In the genomic region with DNA sequence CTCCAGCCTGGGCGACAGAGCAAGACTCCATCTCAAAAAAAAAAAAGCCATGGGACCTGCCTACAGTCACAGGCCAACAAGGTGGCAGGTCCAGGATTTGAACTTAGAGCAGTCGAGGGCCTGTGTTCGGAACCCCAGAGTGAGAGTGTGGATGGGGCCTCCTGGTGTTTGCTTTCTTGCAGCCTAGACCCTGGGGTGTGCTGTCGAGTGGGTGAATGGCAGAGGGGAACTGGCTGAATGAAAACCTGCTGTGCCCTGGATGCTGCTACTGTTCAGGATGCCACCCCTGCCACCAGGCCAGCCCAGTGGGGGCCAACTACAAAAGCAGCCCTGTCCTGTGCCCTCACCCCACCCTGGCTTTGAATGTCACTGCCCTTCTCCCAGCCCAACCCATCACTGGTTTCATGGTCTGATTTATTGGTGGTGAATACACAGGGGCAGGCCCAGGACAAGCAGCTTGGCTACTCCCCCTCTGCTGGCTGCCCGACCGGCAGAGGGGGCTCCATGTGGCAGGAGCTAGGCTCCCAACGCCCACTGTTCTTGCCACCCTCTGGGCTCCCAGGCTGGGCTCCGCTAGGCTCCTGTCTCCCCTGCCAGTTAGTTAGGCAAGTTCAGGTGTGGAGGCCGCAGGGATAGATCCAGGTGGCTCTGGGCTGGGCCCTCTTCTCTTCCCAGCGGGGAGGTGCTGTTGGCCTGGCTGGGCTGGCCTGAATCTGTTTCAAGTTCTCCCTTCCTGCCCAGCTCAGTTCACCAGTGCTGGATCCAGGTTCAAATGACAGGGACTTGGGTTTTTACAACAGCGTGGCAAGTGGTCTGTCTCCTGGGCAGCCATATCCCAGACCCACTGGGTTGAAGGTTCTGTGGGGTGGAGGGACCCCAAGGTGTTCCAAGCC, we compare ENCODE assay signal across 29 cellular contexts. TPM values are rescaled to one million over a fixed set of nuclear protein-coding genes. Genes with fewer than 3 reads are reported as not detected.
DNase-seq lines count a peak whose midpoint lies in the region; ATAC-seq, FAIRE-seq and TF ChIP-seq lines count a peak whose summit lies in the region.
"Had no signal": no experiment of that assay in that cellular context is flagged by ENCODE, and none has a peak within 500 bp of the region (broad histone marks: within the 10 kb centered on the region; RNA-seq: fewer than 3 reads in every experiment).

No MANE protein-coding gene starts in this region.

- TSS peak; percentile 35 for BruUV-seq in GM12878 (replicated peaks; lab: Mats Ljungman, UMichigan)

- ATAC-seq in GM12878 = no peak
- no peak for ATAC-seq in GM19395 (IDR thresholded peaks at IDR 0.05; ENCODE audit: unreplicated experiment)

- no peak overlapping the region for H3K9ac ChIP-seq in BLaER1
- no peak overlapping the region for H3K9ac ChIP-seq in GM12878 (ENCODE audit: control insufficient read depth, insufficient read depth, low read length)
- H3K9ac ChIP-seq: GM23248 had no signal

- peaks cover 21% of the 10 kb centered on the region for H3K36me3 Mint-ChIP-seq in activated CD4-positive, alpha-beta T cell treated with anti-CD3 and anti-CD28 coated beads, Interleukin-2, amount 10 ng/mL, durations not matched to agents 7 days and 5 days (ENCODE audit: low read depth)
- peaks cover 4% of the 10 kb centered on the region for H3K36me3 Mint-ChIP-seq in nephron progenitor cell (ENCODE audit: low read depth)

- in situ Hi-C loops in GM12878 (cut with MboI) = no loop called here

- no peak for TF ChIP-seq EP300 in GM12878 (IDR thresholded peaks at IDR 0.05; ENCODE audit: borderline replicate concordance in 1 of 2, control insufficient read depth in 1 of 2, low read depth in 2 of 2, low read length in 2 of 2)

- peak overlapping the region; percentile 25 for H3K27ac Mint-ChIP-seq in activated CD4-positive, alpha-beta T cell treated with anti-CD3 and anti-CD28 coated beads, Interleukin-2, amount 10 ng/mL, durations not matched to agents 7 days and 5 days
- peak overlapping the region; percentile 75 for H3K27ac Mint-ChIP-seq in nephron progenitor cell
- H3K27ac Mint-ChIP-seq: nephron had no signal

- TF ChIP-seq POLR2A in GM12878 (IDR thresholded peaks at IDR 0.05; ENCODE audit: low read depth, low read length) = no peak

- no peak for FAIRE-seq in GM12878 (lab: Jason Lieb, UNC)
- FAIRE-seq: GM12891, keratinocyte had no signal

- POLR2A ChIA-PET in activated CD4-positive, alpha-beta T cell treated with anti-CD3 and anti-CD28 coated beads, Interleukin-2, amount 10 ng/mL, durations not matched to agents 7 days and 5 days (lab: Charles Lee) = no interaction called here
- POLR2A ChIA-PET in GM12878 (lab: Charles Lee) = interaction anchor here (0.6 kb wide), 1 partner anchor 74 kb away, joined by 5 read pairs; no protein-coding TSS in a partner anchor

- H3K27me3 ChIP-seq in BLaER1 (no peaks in the 10 kb centered on the region), GM12878 (replicated peaks in 1 of 2; ENCODE audit: control insufficient read depth in 2 of 2, insufficient read depth in 2 of 2, low read length in 1 of 2) (no peaks in the 10 kb centered on the region), tibial artery (no peaks in the 10 kb centered on the region)
- H3K27me3 ChIP-seq: suprapubic skin had no signal

- no peak overlapping the region for H2AFZ ChIP-seq in GM12878 (ENCODE audit: control insufficient read depth, low read depth, low read length)
- H2AFZ ChIP-seq: GM23248 had no signal

- RAD21 ChIA-PET in GM12878 (lab: Charles Lee; ENCODE audit: unreplicated experiment) = no interaction called here

- intact Hi-C loops in GM12878 (cut with micrococcal nuclease; ENCODE audit: unreplicated experiment) (no loop called here), tibial artery (cut with DNase I; ENCODE audit: low total_unique reads) (no loop called here)

- H3K4me2 ChIP-seq in BLaER1 (no peak overlapping the region), GM12878 (ENCODE audit: control insufficient read depth, insufficient read depth) (no peak overlapping the region)

- H3K4me1 Mint-ChIP-seq in activated CD4-positive, alpha-beta T cell treated with anti-CD3 and anti-CD28 coated beads, Interleukin-2, amount 10 ng/mL, durations not matched to agents 7 days and 5 days = peaks cover 3% of the 10 kb centered on the region
- peaks cover 19% of the 10 kb centered on the region for H3K4me1 Mint-ChIP-seq in nephron progenitor cell

- H3K36me3 ChIP-seq in BLaER1 = peaks cover 100% of the 10 kb centered on the region
- H3K36me3 ChIP-seq in GM12878 (ENCODE audit: control insufficient read depth in 2 of 2, insufficient read depth in 2 of 2, low read length in 1 of 2) = peaks cover 0 to 22% of the 10 kb centered on the region in 2 experiments; a peak in 3 of 4 replicates
- H3K36me3 ChIP-seq in tibial artery = peaks cover 51 to 100% (median 88%) of the 10 kb centered on the region in 3 donors

- H3K27ac ChIP-seq in BLaER1 = peak overlapping the region; percentile 62
- no peak overlapping the region for H3K27ac ChIP-seq in GM12878 (ENCODE audit: control insufficient read depth, insufficient read depth)
- no peak overlapping the region for H3K27ac ChIP-seq in tibial artery
- H3K27ac ChIP-seq: epithelial cell of prostate, GM23248, HL-60, suprapubic skin had no signal

- no peaks in the 10 kb centered on the region for H3K27me3 Mint-ChIP-seq in activated CD4-positive, alpha-beta T cell treated with anti-CD3 and anti-CD28 coated beads, Interleukin-2, amount 10 ng/mL, durations not matched to agents 7 days and 5 days
- H3K27me3 Mint-ChIP-seq in nephron progenitor cell (ENCODE audit: low read depth, poor library complexity) = no peaks in the 10 kb centered on the region
- H3K27me3 Mint-ChIP-seq: CD4-positive, alpha-beta memory T cell had no signal

- no peak for TF ChIP-seq RAD21 in GM12878 (IDR thresholded peaks at IDR 0.05; ENCODE audit: insufficient read depth, low read depth, low read length)

- H3K9me3 ChIP-seq in BLaER1 (no peaks in the 10 kb centered on the region), GM12878 (replicated peaks; ENCODE audit: control insufficient read depth, insufficient read depth, low read length) (no peaks in the 10 kb centered on the region), tibial artery (no peaks in the 10 kb centered on the region)
- H3K9me3 ChIP-seq: suprapubic skin had no signal

- H4K20me1 ChIP-seq in BLaER1 (peaks cover 96% of the 10 kb centered on the region), GM12878 (ENCODE audit: control insufficient read depth, insufficient read depth) (no peaks in the 10 kb centered on the region; the same call in 1 of the 2 replicates)

- H3K4me3 Mint-ChIP-seq in activated CD4-positive, alpha-beta T cell treated with anti-CD3 and anti-CD28 coated beads, Interleukin-2, amount 10 ng/mL, durations not matched to agents 7 days and 5 days = no peak overlapping the region
- H3K4me3 Mint-ChIP-seq in nephron progenitor cell = no peak overlapping the region
- H3K4me3 Mint-ChIP-seq: nephron had no signal

- SMC1A ChIA-PET in GM12878 (lab: Charles Lee; ENCODE audit: uncharacterized antibody, unreplicated experiment) = no interaction called here

- CTCF ChIA-PET in activated CD4-positive, alpha-beta T cell treated with anti-CD3 and anti-CD28 coated beads, Interleukin-2, amount 10 ng/mL, durations not matched to agents 7 days and 5 days (lab: Charles Lee) = no interaction called here
- CTCF ChIA-PET in GM12878 (lab: Yijun Ruan, JAX) = interaction anchor here (0.6 kb wide), 1 partner anchor 38 kb away, joined by 3 read pairs; no protein-coding TSS in a partner anchor

- no peaks in the 10 kb centered on the region for H3K79me2 ChIP-seq in GM12878 (ENCODE audit: control insufficient read depth, insufficient read depth, low read length)

- no peak for TF ChIP-seq CTCF in GM12878 (IDR thresholded peaks at IDR 0.05 in 2 of 3, conservative IDR thresholded peaks at IDR 0.05 in 1 of 3; ENCODE audit: control insufficient read depth in 2 of 3, extremely low read depth in 1 of 3, insufficient read depth in 1 of 3, low read depth in 3 of 3, low read length in 3 of 3)
- no peak for TF ChIP-seq CTCF in nephron progenitor cell (IDR thresholded peaks at IDR 0.05)
- TF ChIP-seq CTCF in tibial artery (IDR thresholded peaks at IDR 0.05) = no peak

- no peak for DNase-seq in activated CD4-positive, alpha-beta T cell treated with anti-CD3 and anti-CD28 coated beads, Interleukin-2, amount 10 ng/mL, durations not matched to agents 7 days and 5 days
- DNase-seq in activated CD4-positive, alpha-beta T cell treated with anti-CD3 and anti-CD28 coated beads, Interleukin-2, amount 50 U/mL, for 4 hours = no peak
- DNase-seq in GM12878 (ENCODE audit: low read depth, low spot score) = no peak
- DNase-seq in nephron progenitor cell = no peak
- no peak for DNase-seq in tibial artery
- no peak for DNase-seq in amniotic stem cell (lab: John Stamatoyannopoulos, UW)
- DNase-seq: activated CD4-positive, alpha-beta T cell treated with anti-CD3 and anti-CD28 coated beads, Interleukin-2, amount 50 U/mL, for 48 hours; activated CD4-positive, CD25-positive, alpha-beta regulatory T cell; activated CD8-positive, alpha-beta memory T cell treated with anti-CD3 and anti-CD28 coated beads, Interleukin-2, amount 50 U/mL, for 48 hours; CD4-positive, alpha-beta memory T cell; cerebellar nuclear complex; EL; GM23248; midbrain; NCI-H146; OCI-M1; posterior cingulate gyrus; SHP77 treated with DMSO at 0.1 percent for 48 hours; stimulated activated CD4-positive, alpha-beta T cell treated with anti-CD3 and anti-CD28 coated beads, Interleukin-12 subunit alpha, Interleukin-12 subunit beta, amount 100 ng/mL, for 4 hours; stimulated activated CD4-positive, alpha-beta T cell treated with anti-CD3 and anti-CD28 coated beads, Interleukin-4, amount 100 ng/mL, for 1 hour had no signal

- H3K4me1 ChIP-seq in BLaER1 (peaks cover 49% of the 10 kb centered on the region), GM12878 (ENCODE audit: control insufficient read depth, insufficient read depth, low read length) (no peaks in the 10 kb centered on the region), tibial artery (no peaks in the 10 kb centered on the region)

- WGBS in GM12878 (ENCODE audit: insufficient coverage, insufficient replicate concordance, low lambda C conversion rate, missing lambda C conversion rate) = 84% methylated on average over 11 of the region's 11 CpGs

- H3K4me3 ChIP-seq in BLaER1 (no peak overlapping the region), GM12878 (no peak overlapping the region), tibial artery (no peak overlapping the region)
- H3K4me3 ChIP-seq: GM23248, suprapubic skin had no signal

- H3K9me3 Mint-ChIP-seq in activated CD4-positive, alpha-beta T cell treated with anti-CD3 and anti-CD28 coated beads, Interleukin-2, amount 10 ng/mL, durations not matched to agents 7 days and 5 days = no peaks in the 10 kb centered on the region
- H3K9me3 Mint-ChIP-seq in nephron progenitor cell = no peaks in the 10 kb centered on the region
- H3K9me3 Mint-ChIP-seq: CD4-positive, alpha-beta memory T cell; nephron had no signal

RNA-seq across cellular contexts. Expression of a gene that starts 12.2 kb away (rescaled TPM):
- total RNA-seq in activated CD4-positive, alpha-beta T cell treated with anti-CD3 and anti-CD28 coated beads, Interleukin-2, amount 10 ng/mL, durations not matched to agents 7 days and 5 days = 10 to 100 TPM; 66.7 to 78.1 TPM
- total RNA-seq in GM12878 (2013; cell fraction: nucleolus; rRNA removed) = 131 and 132 TPM in 2 replicates
- total RNA-seq in GM12878 (2014; rRNA removed) (62.8 and 79.6 TPM in 2 replicates), GM12878 (2014; rRNA removed; fragmentation: Illumina TruSeq; extraction: Trizol) (43.3 and 44.4 TPM in 2 replicates), GM12878 (2021) (89.3 and 98.3 TPM in 2 replicates)
- polyA plus RNA-seq in GM12878 (2011; ENCODE audit: low read depth) = 30.5 TPM
- polyA plus RNA-seq in GM12878 (2011; rRNA removed) (34.1 and 64.4 TPM in 2 replicates), GM12878 (2014; fragmentation: Illumina TruSeq; extraction: Trizol) (49.0 and 81.2 TPM in 2 replicates), GM12878 (2014; fragmentation: Nextera tagmentation; extraction: Ambion mirVana) (1 to 10 TPM; 1.2 to 8.2 TPM), GM12878 (2014; rRNA removed) (88.1 and 95.0 TPM in 2 replicates), GM12878 (2016; fragmentation: Nextera tagmentation; extraction: Ambion mirVana) (100 to 1,000 TPM; 112 to 127 TPM)
- polyA plus RNA-seq in GM12878 (2011; cell fraction: cytosol; rRNA removed) = 91.2 and 99.0 TPM in 2 replicates
- 158 and 216 TPM in 2 replicates for polyA plus RNA-seq in GM12878 (2011; cell fraction: nucleus; rRNA removed)
- polyA plus RNA-seq in GM12878 (2012) = 47.6 and 62.7 TPM in 2 replicates
- polyA minus RNA-seq in GM12878 (2011; rRNA and poly(A)+ RNA removed) = 61.6 and 82.1 TPM in 2 replicates
- polyA minus RNA-seq in GM12878 (2011; cell fraction: cytosol; rRNA and poly(A)+ RNA removed) = 29.7 and 45.3 TPM in 2 replicates
- polyA minus RNA-seq in GM12878 (2011; cell fraction: nucleus; rRNA and poly(A)+ RNA removed) = 25.9 and 46.4 TPM in 2 replicates

RNA-seq across cellular contexts. Expression of a gene that starts 29.0 kb away (rescaled TPM):
- total RNA-seq in activated CD4-positive, alpha-beta T cell treated with anti-CD3 and anti-CD28 coated beads, Interleukin-2, amount 10 ng/mL, durations not matched to agents 7 days and 5 days = 100 to 1,000 TPM in 1 of 2 experiments, 10 to 100 TPM in 1; 99.4 to 110 TPM
- total RNA-seq in GM12878 (2013; cell fraction: nucleolus; rRNA removed) = 59.1 and 66.1 TPM in 2 replicates
- total RNA-seq in GM12878 (2014; rRNA removed) (33.6 and 34.3 TPM in 2 replicates), GM12878 (2014; rRNA removed; fragmentation: Illumina TruSeq; extraction: Trizol) (24.5 and 25.2 TPM in 2 replicates), GM12878 (2021) (86.3 and 92.6 TPM in 2 replicates)
- polyA plus RNA-seq in GM12878 (2011; ENCODE audit: low read depth) = 20.6 TPM
- polyA plus RNA-seq in GM12878 (2011; rRNA removed) (30.3 and 46.5 TPM in 2 replicates), GM12878 (2014; fragmentation: Illumina TruSeq; extraction: Trizol) (41.7 and 57.0 TPM in 2 replicates), GM12878 (2014; fragmentation: Nextera tagmentation; extraction: Ambion mirVana) (1 to 10 TPM; 7.3 to 9.6 TPM), GM12878 (2014; rRNA removed) (56.7 and 59.9 TPM in 2 replicates), GM12878 (2016; fragmentation: Nextera tagmentation; extraction: Ambion mirVana) (10 to 100 TPM; 80.9 to 85.5 TPM)
- polyA plus RNA-seq in GM12878 (2011; cell fraction: cytosol; rRNA removed) = 51.1 and 55.6 TPM in 2 replicates
- polyA plus RNA-seq in GM12878 (2011; cell fraction: nucleus; rRNA removed) = 219 and 246 TPM in 2 replicates
- polyA plus RNA-seq in GM12878 (2012) = 44.8 and 52.0 TPM in 2 replicates
- 59.7 and 75.9 TPM in 2 replicates for polyA minus RNA-seq in GM12878 (2011; rRNA and poly(A)+ RNA removed)
- 26.9 TPM in 2 replicates for polyA minus RNA-seq in GM12878 (2011; cell fraction: cytosol; rRNA and poly(A)+ RNA removed)
- polyA minus RNA-seq in GM12878 (2011; cell fraction: nucleus; rRNA and poly(A)+ RNA removed) = 35.4 and 52.2 TPM in 2 replicates

RNA-seq across cellular contexts. Expression of a gene that starts 36.4 kb away (rescaled TPM):
- total RNA-seq in activated CD4-positive, alpha-beta T cell treated with anti-CD3 and anti-CD28 coated beads, Interleukin-2, amount 10 ng/mL, durations not matched to agents 7 days and 5 days = 10 to 100 TPM; 67.9 to 71.4 TPM
- total RNA-seq in GM12878 (2013; cell fraction: nucleolus; rRNA removed) = 28.6 and 33.2 TPM in 2 replicates
- total RNA-seq in GM12878 (2014; rRNA removed) (16.1 and 19.0 TPM in 2 replicates), GM12878 (2014; rRNA removed; fragmentation: Illumina TruSeq; extraction: Trizol) (8.4 and 9.0 TPM in 2 replicates), GM12878 (2021) (21.0 and 23.5 TPM in 2 replicates)
- polyA plus RNA-seq in GM12878 (2011; ENCODE audit: low read depth) = 11.2 TPM
- polyA plus RNA-seq in GM12878 (2011; rRNA removed) (3.2 and 13.5 TPM in 2 replicates), GM12878 (2014; fragmentation: Illumina TruSeq; extraction: Trizol) (4.4 and 11.6 TPM in 2 replicates), GM12878 (2014; fragmentation: Nextera tagmentation; extraction: Ambion mirVana) (1 to 10 TPM; 1.2 to 1.9 TPM), GM12878 (2014; rRNA removed) (19.5 and 25.2 TPM in 2 replicates), GM12878 (2016; fragmentation: Nextera tagmentation; extraction: Ambion mirVana) (10 to 100 TPM; 20.7 to 23.2 TPM)
- 18.5 and 20.4 TPM in 2 replicates for polyA plus RNA-seq in GM12878 (2011; cell fraction: cytosol; rRNA removed)
- polyA plus RNA-seq in GM12878 (2011; cell fraction: nucleus; rRNA removed) = 32.4 and 46.4 TPM in 2 replicates
- 17.4 and 22.8 TPM in 2 replicates for polyA plus RNA-seq in GM12878 (2012)
- polyA minus RNA-seq in GM12878 (2011; rRNA and poly(A)+ RNA removed) = 30.6 and 32.1 TPM in 2 replicates
- polyA minus RNA-seq in GM12878 (2011; cell fraction: cytosol; rRNA and poly(A)+ RNA removed) = 13.5 and 19.3 TPM in 2 replicates
- 10.2 and 18.5 TPM in 2 replicates for polyA minus RNA-seq in GM12878 (2011; cell fraction: nucleus; rRNA and poly(A)+ RNA removed)
- total RNA-seq: GM23248, LHCN-M2 had no signal
- polyA plus RNA-seq: GM23248 had no signal

RNA-seq across cellular contexts. Expression of a gene that starts 39.6 kb away (rescaled TPM):
- 10 to 100 TPM; 17.2 to 17.3 TPM for total RNA-seq in activated CD4-positive, alpha-beta T cell treated with anti-CD3 and anti-CD28 coated beads, Interleukin-2, amount 10 ng/mL, durations not matched to agents 7 days and 5 days
- total RNA-seq in GM12878 (2013; cell fraction: nucleolus; rRNA removed) = 4.0 and 5.4 TPM in 2 replicates
- total RNA-seq in GM12878 (2014; rRNA removed) (0.60 and 0.79 TPM in 2 replicates), GM12878 (2014; rRNA removed; fragmentation: Illumina TruSeq; extraction: Trizol) (0.64 and 1.0 TPM in 2 replicates), GM12878 (2021) (9.1 and 10.1 TPM in 2 replicates)
- polyA plus RNA-seq in GM12878 (2011; ENCODE audit: low read depth) = 1.8 TPM
- polyA plus RNA-seq in GM12878 (2011; rRNA removed) (0.16 and 0.18 TPM in 2 replicates), GM12878 (2014; fragmentation: Illumina TruSeq; extraction: Trizol) (0.98 and 3.0 TPM in 2 replicates), GM12878 (2014; fragmentation: Nextera tagmentation; extraction: Ambion mirVana) (under 1 TPM; 0.14 to 0.24 TPM), GM12878 (2014; rRNA removed) (3.3 and 4.2 TPM in 2 replicates), GM12878 (2016; fragmentation: Nextera tagmentation; extraction: Ambion mirVana) (1 to 10 TPM; 4.2 to 5.0 TPM)
- polyA plus RNA-seq in GM12878 (2011; cell fraction: cytosol; rRNA removed) = 0.37 and 0.43 TPM in 2 replicates
- 1.2 and 1.6 TPM in 2 replicates for polyA plus RNA-seq in GM12878 (2011; cell fraction: nucleus; rRNA removed)
- polyA plus RNA-seq in GM12878 (2012) = 4.8 and 5.9 TPM in 2 replicates
- 0.15 and 0.41 TPM in 2 replicates for polyA minus RNA-seq in GM12878 (2011; rRNA and poly(A)+ RNA removed)
- polyA minus RNA-seq in GM12878 (2011; cell fraction: cytosol; rRNA and poly(A)+ RNA removed) = 1.2 and 2.0 TPM in 2 replicates
- polyA minus RNA-seq in GM12878 (2011; cell fraction: nucleus; rRNA and poly(A)+ RNA removed) = 0.12 and 0.67 TPM in 2 replicates
